8 cellular contexts compared by ENCODE assay signal in genomic region chr4:94451669-94452475, GRCh38. TPM values are rescaled to one million over a fixed set of nuclear protein-coding genes. Genes with fewer than 3 reads are reported as not detected.
DNase-seq lines count a peak whose midpoint lies in the region; ATAC-seq and TF ChIP-seq lines count a peak whose summit lies in the region.

Gene PDLIM5 (plus strand): TSS chr4:94451942. CDS start chr4:94455289, 3,347 bp downstream.

- WGBS in lower leg skin, 2 donors: 0 to 1% methylated on average over 62 to 76 of the region's 89 CpGs

- DNase-seq in C1 segment of cervical spinal cord (lab: John Stamatoyannopoulos, UW): peak; percentile 29 to 95 (median 86)
- DNase-seq in GM19240 (ENCODE audit: insufficient read length, low spot score): peak; percentile 69
- DNase-seq in NCI-H69 (lab: John Stamatoyannopoulos, UW): peak; percentile 93
- peak; percentile 86 to 88 for DNase-seq in activated CD4-positive, alpha-beta T cell treated with anti-CD3 and anti-CD28 coated beads, Interleukin-2, amount 50 U/mL, for 48 hours
- peak; percentile 75 to 92 for DNase-seq in dermis microvascular lymphatic vessel endothelial cell (ENCODE audit: low read depth in 2 of 2)
- peak; percentile 84 to 97 for DNase-seq in lower leg skin (ENCODE audit: low spot score in 2 of 2)
- peak; percentile 82 to 83 for DNase-seq in stimulated activated CD4-positive, alpha-beta T cell treated with anti-CD3 and anti-CD28 coated beads, Interleukin-4, amount 100 ng/mL, for 48 hours (ENCODE audit: low read depth in 2 of 2)

- no peak for TF ChIP-seq CTCF in lower leg skin (IDR thresholded peaks at IDR 0.05)

- peak; percentile 89 for ATAC-seq in HG03457 (IDR thresholded peaks at IDR 0.05; ENCODE audit: unreplicated experiment)

- intact Hi-C loops in lower leg skin (cut with DNase I; ENCODE audit: low total_unique reads): no loop called here

- H3K4me3 ChIP-seq in lower leg skin (ENCODE audit: low read depth, poor library complexity, severe bottlenecking): peak within 1 kb of the TSS; percentile 95

- peak in 1 of 2 donors; percentile 76 for TF ChIP-seq POLR2A in lower leg skin (IDR thresholded peaks at IDR 0.05)

RNA-seq across cellular contexts. Expression of gene PDLIM5, which starts in this region (rescaled TPM):
- total RNA-seq in dermis microvascular lymphatic vessel endothelial cell (71.0 and 78.5 TPM in 2 replicates), lower leg skin (10 to 100 TPM; 65.8 to 81.4 (median 72.0) TPM)

Comparison
In these comparisons a context has a peak if more than half of its experiments do, and no peak if none do; other contexts are left out.
1. Peak in every context shown above with its lines: DNase-seq, ATAC-seq and H3K4me3 ChIP-seq.